Comparison of ENCODE assay signal across 8 cellular contexts in the genomic region with DNA sequence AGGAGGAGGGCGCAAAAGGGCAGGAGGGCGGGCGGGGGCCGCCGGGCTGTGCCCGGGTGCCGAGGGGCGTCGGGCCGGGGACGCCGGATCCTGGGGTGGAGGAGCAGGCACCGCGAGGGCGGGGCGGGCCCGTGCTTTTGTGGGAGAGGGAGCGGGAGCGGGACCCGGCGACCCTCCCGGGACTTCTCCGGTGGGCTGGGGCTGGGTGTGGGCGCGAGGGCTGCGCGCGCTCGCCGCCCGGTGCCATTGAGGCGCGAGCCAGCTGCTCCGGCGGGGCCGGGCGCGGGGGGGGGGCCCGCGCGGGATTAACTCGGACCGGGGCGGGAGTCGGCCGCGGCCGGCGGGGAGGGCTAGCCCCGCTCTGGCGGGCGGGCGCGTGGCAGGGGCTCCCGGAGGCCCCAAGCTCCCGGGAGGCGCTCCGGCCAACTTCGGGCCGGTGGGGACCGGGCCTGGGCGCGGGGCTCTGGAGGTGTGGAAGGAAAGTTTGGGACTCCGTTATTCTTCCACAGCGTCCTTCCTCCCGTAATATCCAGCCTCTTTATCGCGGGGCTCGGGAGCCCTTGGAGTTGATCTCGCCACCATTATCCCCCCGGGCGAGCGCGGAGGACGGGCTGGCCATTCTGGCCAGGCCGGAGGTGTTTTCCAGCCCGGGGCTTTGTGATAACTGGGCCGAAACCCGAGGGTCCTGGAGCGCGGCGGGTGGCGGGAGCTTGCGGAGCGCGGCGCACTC. TPM values are rescaled to one million over a fixed set of nuclear protein-coding genes. Genes with fewer than 3 reads are reported as not detected.
A peak's percentile ranks its signal among the peaks of the same experiment; 100 is the strongest.
DNase-seq lines count a peak whose midpoint lies in the region; ATAC-seq lines count a peak whose summit lies in the region.

No MANE protein-coding gene starts in this region.

- H3K36me3 ChIP-seq in HAP-1 (replicated peaks) (peaks cover 3% of the 10 kb centered on the region; the same call in 1 of the 2 replicates), iPS-18a (ENCODE audit: control insufficient read depth, low read depth, low read length) (no peaks in the 10 kb centered on the region)

- in situ Hi-C loops in HAP-1 (cut with MboI; ENCODE audit: low sequenced_read_pairs) = loop anchor here (25.0 kb wide), 1 partner anchor 758 kb away; no protein-coding TSS in a partner anchor

- H3K9me3 ChIP-seq in HAP-1 (no peaks in the 10 kb centered on the region), iPS-18a (ENCODE audit: control insufficient read depth, low read depth, low read length) (no peaks in the 10 kb centered on the region)

- H3K36me3 Mint-ChIP-seq in activated T-helper 17 cell treated with anti-CD3 and anti-CD28 coated beads, Interleukin-2, amount 50 U/mL, for 72 hours (ENCODE audit: low read depth) = peaks cover 6% of the 10 kb centered on the region

- peak overlapping the region; percentile 71 for H3K9ac ChIP-seq in iPS-18a (ENCODE audit: low read length)

- H3K27ac ChIP-seq in iPS-18a (ENCODE audit: low read length) (peak overlapping the region; percentile 70), skin epidermis (peak overlapping the region in 6 of 21 experiments; percentile 24 to 79 (median 60))

- peaks cover 12% of the 10 kb centered on the region for H3K4me1 Mint-ChIP-seq in activated T-helper 17 cell treated with anti-CD3 and anti-CD28 coated beads, Interleukin-2, amount 50 U/mL, for 72 hours

- peaks cover 51% of the 10 kb centered on the region for H3K27me3 Mint-ChIP-seq in activated T-helper 17 cell treated with anti-CD3 and anti-CD28 coated beads, Interleukin-2, amount 50 U/mL, for 72 hours

- H3K4me1 ChIP-seq in HAP-1 (peaks cover 28% of the 10 kb centered on the region), iPS-18a (ENCODE audit: control insufficient read depth, low read depth, low read length) (peaks cover 45% of the 10 kb centered on the region)

- no peaks in the 10 kb centered on the region for H3K27me3 ChIP-seq in HAP-1 (ENCODE audit: low read depth)
- no peaks in the 10 kb centered on the region for H3K27me3 ChIP-seq in iPS-18a (ENCODE audit: control insufficient read depth, insufficient read depth, low read length)

- H3K27ac Mint-ChIP-seq in activated T-helper 17 cell treated with anti-CD3 and anti-CD28 coated beads, Interleukin-2, amount 50 U/mL, for 72 hours = no peak overlapping the region

- DNase-seq in HAP-1 (ENCODE audit: low spot score in 2 of 2) = peak in 1 of 2 experiments; percentile 61
- DNase-seq in NOMO-1 treated with dmso at 0.1 percent for 144 hours (lab: John Stamatoyannopoulos, UW; ENCODE audit: unreplicated experiment) = no peak
- no peak for DNase-seq in GM03348 (ENCODE audit: low spot score)
- no peak for DNase-seq in NCI-H128 (lab: John Stamatoyannopoulos, UW; ENCODE audit: unreplicated experiment)

- ATAC-seq in activated T-helper 17 cell treated with anti-CD3 and anti-CD28 coated beads, Interleukin-2, amount 50 U/mL, for 72 hours (replicated peaks) = no peak
- ATAC-seq in HG02973 (IDR thresholded peaks at IDR 0.05; ENCODE audit: unreplicated experiment) = no peak

- H3K4me3 ChIP-seq in HAP-1 (peak overlapping the region; percentile 74), iPS-18a (ENCODE audit: low read length) (peak overlapping the region; percentile 75), skin epidermis (peak overlapping the region; percentile 13 to 59 (median 44))

- peak overlapping the region; percentile 49 for H3K4me3 Mint-ChIP-seq in activated T-helper 17 cell treated with anti-CD3 and anti-CD28 coated beads, Interleukin-2, amount 50 U/mL, for 72 hours

- no peaks in the 10 kb centered on the region for H3K9me3 Mint-ChIP-seq in activated T-helper 17 cell treated with anti-CD3 and anti-CD28 coated beads, Interleukin-2, amount 50 U/mL, for 72 hours

RNA-seq across cellular contexts. Expression of a gene that starts 0.9 kb away (rescaled TPM):
- under 1 TPM; 0.06 to 0.19 TPM for total RNA-seq in activated T-helper 17 cell treated with anti-CD3 and anti-CD28 coated beads, Interleukin-2, amount 50 U/mL, for 72 hours
